ENCODE assay signal across 18 cellular contexts in genomic region chr18:72942766-72943165, GRCh38.
DNase-seq lines count a peak whose midpoint lies in the region; ATAC-seq and TF ChIP-seq lines count a peak whose summit lies in the region.
"Had no signal": no experiment of that assay in that cellular context is flagged by ENCODE, and none has a peak within 500 bp of the region (broad histone marks: within the 10 kb centered on the region; RNA-seq: fewer than 3 reads in every experiment).

No MANE protein-coding gene starts in this region.

- no peaks in the 10 kb centered on the region for H3K9me3 ChIP-seq in PC-3 (ENCODE audit: low read length)
- H3K9me3 ChIP-seq in RWPE2 (ENCODE audit: severe bottlenecking) = no peaks in the 10 kb centered on the region

- DNase-seq in PC-3 (peak; percentile 25), RWPE2 (ENCODE audit: low spot score) (no peak), epithelial cell of esophagus (ENCODE audit: low read depth) (peak; percentile 54), omental fat pad (ENCODE audit: low spot score) (no peak)
- DNase-seq: C1 segment of cervical spinal cord; Calu3; CD4-positive, alpha-beta memory T cell; COR-L47; DMS 273 treated with DMSO at 0.1 percent for 48 hours; DMS79; EL; GDM1; H9 had no signal

- H3K36me3 ChIP-seq in PC-3 (ENCODE audit: low read depth, low read length) (no peaks in the 10 kb centered on the region), RWPE2 (ENCODE audit: low read depth) (no peaks in the 10 kb centered on the region)

- no peak overlapping the region for H3K9ac ChIP-seq in PC-3 (ENCODE audit: low read length)

- intact Hi-C loops in PC-3 (cut with micrococcal nuclease) = no loop called here

- no peak overlapping the region for H3K27ac ChIP-seq in PC-3 (ENCODE audit: low read length)
- H3K27ac ChIP-seq in RWPE2 (ENCODE audit: poor library complexity, severe bottlenecking) = no peak overlapping the region

- H2AFZ ChIP-seq in PC-3 (ENCODE audit: low read length) = no peak overlapping the region
- H2AFZ ChIP-seq: GM23338 had no signal

- POLR2A ChIA-PET in PC-3 (lab: Charles Lee; ENCODE audit: unreplicated experiment) = no interaction called here

- no TSS peak for BruUV-seq in PC-3 (replicated peaks; lab: Mats Ljungman, UMichigan)

- no peak overlapping the region for H3K4me2 ChIP-seq in PC-3 (ENCODE audit: low read length)
- H3K4me2 ChIP-seq: GM23338 had no signal

- H3K79me2 ChIP-seq in PC-3 (ENCODE audit: low read length) = no peaks in the 10 kb centered on the region

- no peaks in the 10 kb centered on the region for H3K27me3 ChIP-seq in PC-3 (ENCODE audit: low read length)
- H3K27me3 ChIP-seq in RWPE2 (ENCODE audit: insufficient read depth, poor library complexity, severe bottlenecking) = no peaks in the 10 kb centered on the region

- TF ChIP-seq CTCF in PC-3 (conservative IDR thresholded peaks at IDR 0.05; ENCODE audit: low read depth, low read length) (no peak), RWPE2 (IDR thresholded peaks at IDR 0.05; ENCODE audit: poor library complexity, severe bottlenecking) (no peak), epithelial cell of esophagus (IDR thresholded peaks at IDR 0.05; ENCODE audit: insufficient read depth, low read depth, low read length, missing control alignments) (no peak), omental fat pad (IDR thresholded peaks at IDR 0.05) (no peak)

- H3F3A ChIP-seq in PC-3 (ENCODE audit: low read length, unreplicated experiment) = no peaks in the 10 kb centered on the region

- H4K20me1 ChIP-seq in PC-3 (ENCODE audit: low read length) = no peaks in the 10 kb centered on the region

- CTCF ChIA-PET in PC-3 (lab: Charles Lee) = no interaction called here

- ATAC-seq in PC-3 = no peak
- peak; percentile 80 for ATAC-seq in RWPE2 (ENCODE audit: low read depth)
- no peak for ATAC-seq in HG02970 (IDR thresholded peaks at IDR 0.05; ENCODE audit: low FRiP score, unreplicated experiment)
- ATAC-seq in HG03159 (IDR thresholded peaks at IDR 0.05; ENCODE audit: unreplicated experiment) = no peak
- ATAC-seq in omental fat pad (ENCODE audit: low FRiP score) = no peak
- ATAC-seq: GM12878, GM23338, HCT116 had no signal

- no peaks in the 10 kb centered on the region; the same call in 1 of the 2 replicates for H3K4me1 ChIP-seq in PC-3 (ENCODE audit: insufficient read depth, low read length)
- peaks cover 10% of the 10 kb centered on the region for H3K4me1 ChIP-seq in RWPE2 (ENCODE audit: insufficient read depth, poor library complexity, severe bottlenecking)

- H3K4me3 ChIP-seq in PC-3 (ENCODE audit: low read length) (no peak overlapping the region), RWPE2 (ENCODE audit: severe bottlenecking) (no peak overlapping the region), epithelial cell of esophagus (ENCODE audit: low read length) (no peak overlapping the region)
- H3K4me3 ChIP-seq: GM12878, GM23338 had no signal

- no peaks in the 10 kb centered on the region for H3K9me2 ChIP-seq in PC-3 (replicated peaks; ENCODE audit: low read length)

Comparison
In these comparisons a context has a peak if more than half of its experiments do, and no peak if none do; other contexts are left out.
1. DNase-seq: peak in PC-3 (single experiment) and epithelial cell of esophagus (single experiment); none in RWPE2 (single experiment) and omental fat pad (single experiment).